Comparison of ENCODE assay signal across 19 cellular contexts in the genomic region with DNA sequence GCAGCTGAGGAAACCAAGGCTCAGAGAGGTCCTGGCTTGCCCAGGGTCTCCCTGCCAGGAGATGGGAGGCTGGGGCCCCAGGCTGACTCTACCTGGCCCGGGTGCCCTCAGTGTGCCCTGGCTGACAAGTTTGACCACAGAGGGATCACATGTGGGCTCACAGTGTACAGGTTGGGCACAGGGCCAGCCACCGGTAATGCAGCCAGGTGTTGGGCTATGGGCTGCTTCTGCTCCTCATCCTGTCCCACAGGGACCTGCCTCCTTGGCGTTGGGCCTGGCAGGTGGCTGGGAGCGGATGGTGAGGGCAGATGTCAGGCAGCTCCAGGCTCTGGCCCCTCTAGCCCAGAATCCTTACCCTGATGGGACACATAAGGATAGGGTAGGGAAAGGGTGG.
DNase-seq lines count a peak whose midpoint lies in the region; ATAC-seq and TF ChIP-seq lines count a peak whose summit lies in the region.
"Had no signal": no experiment of that assay in that cellular context is flagged by ENCODE, and none has a peak within 500 bp of the region (broad histone marks: within the 10 kb centered on the region; RNA-seq: fewer than 3 reads in every experiment).

No MANE protein-coding gene starts in this region.

- intact Hi-C loops in left ventricle myocardium superior (cut with micrococcal nuclease): no loop called here
- intact Hi-C loops in left cardiac atrium (cut with DNase I): no loop called here
- intact Hi-C loops in ascending aorta (cut with DNase I): loop anchor here (10.0 kb wide), 1 partner anchor 232 kb away; a partner anchor contains a TSS

- H3K27ac ChIP-seq in ascending aorta: peak overlapping the region; percentile 61 to 81
- H3K27ac ChIP-seq: colonic mucosa, left lung had no signal

- no peaks in the 10 kb centered on the region for H3K9me3 ChIP-seq in ascending aorta
- H3K9me3 ChIP-seq: colonic mucosa, left lung, SK-N-SH, stomach had no signal

- no peaks in the 10 kb centered on the region for H3K27me3 ChIP-seq in ascending aorta
- H3K27me3 ChIP-seq: colonic mucosa, left lung had no signal

- no peak for DNase-seq in left ventricle myocardium superior
- DNase-seq in left cardiac atrium: no peak
- peak; percentile 59 for DNase-seq in NCI-H2029 treated with DMSO at 0.1 percent for 48 hours (lab: John Stamatoyannopoulos, UW)
- no peak for DNase-seq in ascending aorta (ENCODE audit: low spot score in 2 of 2)
- no peak for DNase-seq in glomerular visceral epithelial cell (ENCODE audit: extremely low spot score)
- no peak for DNase-seq in stimulated activated CD4-positive, alpha-beta T cell treated with anti-CD3 and anti-CD28 coated beads, Interleukin-4, amount 100 ng/mL, for 1 hour
- no peak for DNase-seq in stimulated activated CD4-positive, alpha-beta T cell treated with anti-CD3 and anti-CD28 coated beads, Interleukin-2, amount 100 ng/mL, for 48 hours
- no peak for DNase-seq in ecto neural progenitor cell (ENCODE audit: low spot score)
- DNase-seq: activated naive CD8-positive, alpha-beta T cell treated with anti-CD3 and anti-CD28 coated beads, Interleukin-2, amount 10 ng/mL, durations not matched to agents 7 days and 5 days; colonic mucosa; GF-D8; KBM-7; left lung; PC-3; SK-N-SH; stomach; T-helper 9 cell had no signal

- no peaks in the 10 kb centered on the region for H3K36me3 ChIP-seq in ascending aorta
- H3K36me3 ChIP-seq: colonic mucosa, left lung, stomach had no signal

- peaks cover 9 to 15% of the 10 kb centered on the region in 2 donors for H3K4me1 ChIP-seq in ascending aorta
- H3K4me1 ChIP-seq: colonic mucosa, left lung had no signal

- peak; percentile 5 for ATAC-seq in left ventricle myocardium superior
- ATAC-seq in left cardiac atrium: no peak
- ATAC-seq: GM12878, left lung, PC-3, sciatic nerve had no signal

- no peak overlapping the region for H3K4me3 ChIP-seq in ascending aorta
- H3K4me3 ChIP-seq: colonic mucosa, GM12878, left lung, stomach had no signal

- no peak for TF ChIP-seq CTCF in ascending aorta (IDR thresholded peaks at IDR 0.05)
